19 cellular contexts compared by ENCODE assay signal in the genomic region with DNA sequence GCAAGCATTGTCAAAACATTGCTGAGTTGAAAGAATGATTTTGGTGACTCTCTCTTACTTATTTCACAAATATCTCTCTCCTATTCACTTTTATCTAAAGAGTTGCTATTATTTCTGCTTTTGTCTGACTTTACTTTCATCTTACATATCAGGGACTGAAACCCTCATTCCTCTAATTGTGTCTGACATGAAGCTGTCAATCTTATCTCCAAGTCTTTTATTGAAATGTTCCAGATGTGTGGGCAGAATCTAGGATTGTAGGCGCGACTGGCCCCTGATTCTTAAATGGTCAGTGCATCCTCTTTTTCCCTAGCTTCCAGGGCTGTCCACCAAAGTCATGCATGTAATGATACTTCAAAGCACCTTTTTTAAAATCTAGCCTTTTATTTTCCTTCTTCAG.
DNase-seq lines count a peak whose midpoint lies in the region; ATAC-seq and TF ChIP-seq lines count a peak whose summit lies in the region.
"Had no signal": no experiment of that assay in that cellular context is flagged by ENCODE, and none has a peak within 500 bp of the region (broad histone marks: within the 10 kb centered on the region; RNA-seq: fewer than 3 reads in every experiment).

No MANE protein-coding gene starts in this region.

- H3K27ac Mint-ChIP-seq in neural progenitor cell = peak overlapping the region; percentile 62
- H3K27ac Mint-ChIP-seq: B cell; CD14-positive monocyte; CD4-positive, alpha-beta T cell; CD8-positive, alpha-beta memory T cell; HFFc6 had no signal

- no peak overlapping the region for H3K4me3 Mint-ChIP-seq in neural progenitor cell
- H3K4me3 Mint-ChIP-seq: B cell; CD14-positive monocyte; CD4-positive, alpha-beta T cell; CD8-positive, alpha-beta memory T cell; HFFc6 had no signal

- H3K9ac ChIP-seq in neural progenitor cell = no peak overlapping the region
- H3K9ac ChIP-seq: BLaER1 treated with 17β-estradiol and CSF1 and Interleukin-3, amounts not matched to agents 10 nM and 100 nM had no signal

- ATAC-seq in right cardiac atrium = no peak
- ATAC-seq in GM21723 (IDR thresholded peaks at IDR 0.05; ENCODE audit: unreplicated experiment) = no peak

- peaks cover 4% of the 10 kb centered on the region for H3K9me3 Mint-ChIP-seq in neural progenitor cell
- H3K9me3 Mint-ChIP-seq: CD4-positive, alpha-beta T cell; CD8-positive, alpha-beta memory T cell; HFFc6 had no signal

- H3K9me3 ChIP-seq in cardiac muscle cell (ENCODE audit: low read depth) (no peaks in the 10 kb centered on the region), right cardiac atrium (ENCODE audit: control insufficient read depth, low read length) (no peaks in the 10 kb centered on the region), mesodermal cell (ENCODE audit: control insufficient read depth, low read length) (no peaks in the 10 kb centered on the region), neural progenitor cell (ENCODE audit: low read depth) (no peaks in the 10 kb centered on the region)
- H3K9me3 ChIP-seq: BLaER1 treated with 17β-estradiol and CSF1 and Interleukin-3, amounts not matched to agents 10 nM and 100 nM; HAP-1 had no signal

- TF ChIP-seq CTCF in cardiac muscle cell (IDR thresholded peaks at IDR 0.05; ENCODE audit: low read depth, low read length) = no peak
- no peak for TF ChIP-seq CTCF in neural progenitor cell (IDR thresholded peaks at IDR 0.05)

- no peaks in the 10 kb centered on the region for H3K79me2 ChIP-seq in neural progenitor cell (ENCODE audit: low read depth)

- DNase-seq in cardiac muscle cell (ENCODE audit: low read depth in 1 of 2, low spot score in 1 of 2) (no peak), right cardiac atrium (no peak), neural progenitor cell (ENCODE audit: low spot score) (no peak), posterior cingulate gyrus (no peak), dedifferentiated amniotic fluid mesenchymal stem cell (ENCODE audit: extremely low spot score) (no peak)
- DNase-seq: CD4-positive, alpha-beta T cell; CD8-positive, alpha-beta memory T cell; DMS53; DMS79 treated with DMSO at 0.1 percent for 48 hours; GF-D8; GOT3; HFFc6 had no signal

- H3K27me3 ChIP-seq in cardiac muscle cell (no peaks in the 10 kb centered on the region), right cardiac atrium (ENCODE audit: control insufficient read depth, insufficient read depth) (no peaks in the 10 kb centered on the region), neural progenitor cell (no peaks in the 10 kb centered on the region)
- H3K27me3 ChIP-seq: BLaER1 treated with 17β-estradiol and CSF1 and Interleukin-3, amounts not matched to agents 10 nM and 100 nM had no signal

- no peaks in the 10 kb centered on the region for H3K36me3 ChIP-seq in cardiac muscle cell
- no peaks in the 10 kb centered on the region for H3K36me3 ChIP-seq in mesodermal cell (ENCODE audit: control insufficient read depth, insufficient read depth, low read length)
- no peaks in the 10 kb centered on the region for H3K36me3 ChIP-seq in neural progenitor cell
- H3K36me3 ChIP-seq: BLaER1 treated with 17β-estradiol and CSF1 and Interleukin-3, amounts not matched to agents 10 nM and 100 nM; HAP-1 had no signal

- intact Hi-C loops in right cardiac atrium (cut with DNase I) = no loop called here
- intact Hi-C loops in posterior cingulate gyrus (cut with DNase I) = no loop called here

- H3K27me3 Mint-ChIP-seq in neural progenitor cell (ENCODE audit: insufficient read depth, low read depth) = no peaks in the 10 kb centered on the region

- peaks cover 12% of the 10 kb centered on the region for H3F3A ChIP-seq in neural progenitor cell (ENCODE audit: low read depth)

- H2AFZ ChIP-seq in neural progenitor cell (replicated peaks) = no peak overlapping the region

- H3K27ac ChIP-seq in cardiac muscle cell = peak overlapping the region; percentile 76
- no peak overlapping the region for H3K27ac ChIP-seq in right cardiac atrium (ENCODE audit: low read length)
- peak overlapping the region; percentile 30 for H3K27ac ChIP-seq in mesodermal cell (ENCODE audit: low read depth, low read length, severe bottlenecking)
- H3K27ac ChIP-seq in neural progenitor cell = no peak overlapping the region
- H3K27ac ChIP-seq: 22Rv1; BLaER1 treated with 17β-estradiol and CSF1 and Interleukin-3, amounts not matched to agents 10 nM and 100 nM had no signal

- whole genome bisulfite sequencing in right cardiac atrium = 65% methylated on average over 2 of the region's 2 CpGs
- no CpG with 5 or more reads among the region's 2 CpGs for WGBS in mesodermal cell (ENCODE audit: insufficient coverage in 2 of 2), 2 experiments

- H3K4me2 ChIP-seq in neural progenitor cell = no peak overlapping the region
- H3K4me2 ChIP-seq: BLaER1 treated with 17β-estradiol and CSF1 and Interleukin-3, amounts not matched to agents 10 nM and 100 nM had no signal

- H3K4me3 ChIP-seq in cardiac muscle cell = no peak overlapping the region
- no peak overlapping the region for H3K4me3 ChIP-seq in right cardiac atrium (ENCODE audit: low read length)
- H3K4me3 ChIP-seq in mesodermal cell (ENCODE audit: extremely low read depth, insufficient read depth, low read length, poor library complexity, severe bottlenecking) = no peak overlapping the region
- H3K4me3 ChIP-seq in neural progenitor cell = no peak overlapping the region
- H3K4me3 ChIP-seq: BLaER1 treated with 17β-estradiol and CSF1 and Interleukin-3, amounts not matched to agents 10 nM and 100 nM; HAP-1 had no signal

- no peaks in the 10 kb centered on the region for H4K20me1 ChIP-seq in neural progenitor cell (ENCODE audit: low read depth)
- H4K20me1 ChIP-seq: BLaER1 treated with 17β-estradiol and CSF1 and Interleukin-3, amounts not matched to agents 10 nM and 100 nM had no signal

- H3K4me1 Mint-ChIP-seq in neural progenitor cell = peaks cover 47% of the 10 kb centered on the region
- H3K4me1 Mint-ChIP-seq: B cell; CD14-positive monocyte; CD8-positive, alpha-beta memory T cell had no signal

- H3K36me3 Mint-ChIP-seq in neural progenitor cell = peaks cover 2% of the 10 kb centered on the region
- H3K36me3 Mint-ChIP-seq: CD14-positive monocyte; CD8-positive, alpha-beta memory T cell had no signal

- peaks cover 72% of the 10 kb centered on the region for H3K4me1 ChIP-seq in cardiac muscle cell (ENCODE audit: low read depth)
- peaks cover 7% of the 10 kb centered on the region for H3K4me1 ChIP-seq in right cardiac atrium (ENCODE audit: control insufficient read depth, insufficient read depth, low read length)
- peaks cover 15% of the 10 kb centered on the region for H3K4me1 ChIP-seq in mesodermal cell (ENCODE audit: control insufficient read depth, insufficient read depth, low read length, poor library complexity, severe bottlenecking)
- peaks cover 25% of the 10 kb centered on the region for H3K4me1 ChIP-seq in neural progenitor cell
- H3K4me1 ChIP-seq: BLaER1 treated with 17β-estradiol and CSF1 and Interleukin-3, amounts not matched to agents 10 nM and 100 nM; HAP-1 had no signal

Comparison
In these comparisons a context has a peak if more than half of its experiments do, and no peak if none do; other contexts are left out.
1. H3K27ac ChIP-seq: peak in cardiac muscle cell (single experiment) and mesodermal cell (single experiment); none in right cardiac atrium (single experiment) and neural progenitor cell (single experiment).